ENCODE assay signal across 1 cellular context in genomic region chr3:39141211-39141995, GRCh38.
A peak's percentile ranks its signal among the peaks of the same experiment; 100 is the strongest.
TF ChIP-seq lines count a peak whose summit lies in the region.

No MANE protein-coding gene starts in this region.

TF ChIP-seq in HepG2, 621 proteins besides CTCF, POLR2A, EP300 and RAD21:
- no peak for TF ChIP-seq ZNF10 (CRISPR knock-in tag; IDR thresholded peaks at IDR 0.05; ENCODE audit: borderline replicate concordance, low read depth)
- TF ChIP-seq AGO2 (optimal IDR thresholded peaks at IDR 0.05; ENCODE audit: low read depth, low read length) = peak; percentile 40
- no peak for TF ChIP-seq ZFP36L2 (CRISPR knock-in tag; IDR thresholded peaks at IDR 0.05)
- no peak for TF ChIP-seq GMEB2 (CRISPR knock-in tag; IDR thresholded peaks at IDR 0.05; ENCODE audit: low read depth)
- no peak for TF ChIP-seq GLMP (CRISPR knock-in tag; IDR thresholded peaks at IDR 0.05; ENCODE audit: borderline replicate concordance)
- no peak for TF ChIP-seq ZSCAN22 (CRISPR knock-in tag; IDR thresholded peaks at IDR 0.05)
- peak; percentile 12 for TF ChIP-seq RBM22 (optimal IDR thresholded peaks at IDR 0.05; ENCODE audit: low read length)
